In the genomic region with DNA sequence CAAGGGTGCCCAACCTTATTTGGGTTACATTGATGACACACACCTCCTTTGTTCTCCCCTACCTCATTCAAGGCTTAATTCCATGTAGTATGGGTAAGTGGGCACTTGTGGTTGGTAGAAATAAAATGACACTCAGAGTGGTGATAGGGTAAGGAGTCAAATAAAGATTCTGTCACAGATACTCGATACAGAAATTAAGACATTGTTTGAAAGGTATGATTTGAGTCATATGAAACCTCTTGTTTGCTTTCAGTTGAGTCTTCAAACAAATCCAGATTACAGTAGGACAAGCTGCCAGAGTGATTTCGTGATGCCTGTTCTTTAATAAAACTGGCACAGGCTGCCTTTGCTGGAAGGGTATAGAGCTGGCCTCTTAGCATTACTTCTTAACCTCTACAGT, we compare ENCODE assay signal across 21 cellular contexts.
DNase-seq lines count a peak whose midpoint lies in the region; ATAC-seq and TF ChIP-seq lines count a peak whose summit lies in the region.
"Had no signal": no experiment of that assay in that cellular context is flagged by ENCODE, and none has a peak within 500 bp of the region (broad histone marks: within the 10 kb centered on the region; RNA-seq: fewer than 3 reads in every experiment).

No MANE protein-coding gene starts in this region.

- no peak for TF ChIP-seq CTCF in lower lobe of right lung (IDR thresholded peaks at IDR 0.05)

- H3K27me3 ChIP-seq in lower lobe of right lung (ENCODE audit: low read depth): no peaks in the 10 kb centered on the region
- H3K27me3 ChIP-seq: brain microvascular endothelial cell, esophagus muscularis mucosa, gastroesophageal sphincter had no signal

- H3K9me3 Mint-ChIP-seq in activated T-cell treated with anti-CD3 and anti-CD28 coated beads, Interleukin-2, amount 50 U/mL, for 4 hours: no peaks in the 10 kb centered on the region
- H3K9me3 Mint-ChIP-seq: effector memory CD8-positive, alpha-beta T cell; type B pancreatic cell had no signal

- intact Hi-C loops in lower lobe of right lung (cut with DNase I): no loop called here

- no peaks in the 10 kb centered on the region for H3K9me3 ChIP-seq in lower lobe of right lung
- H3K9me3 ChIP-seq: esophagus muscularis mucosa, gastroesophageal sphincter, neutrophil had no signal

- no peaks in the 10 kb centered on the region for H3K36me3 ChIP-seq in lower lobe of right lung
- H3K36me3 ChIP-seq: brain microvascular endothelial cell, esophagus muscularis mucosa, gastroesophageal sphincter, neutrophil had no signal

- no peak overlapping the region for H3K27ac ChIP-seq in lower lobe of right lung
- H3K27ac ChIP-seq: brain microvascular endothelial cell, esophagus muscularis mucosa, gastroesophageal sphincter, neutrophil had no signal

- peak; percentile 95 for ATAC-seq in activated T-cell treated with anti-CD3 and anti-CD28 coated beads, Interleukin-2, amount 50 U/mL, for 4 hours
- ATAC-seq in GM19395 (IDR thresholded peaks at IDR 0.05; ENCODE audit: unreplicated experiment) (peak; percentile 69), lower lobe of right lung (peak; percentile 30 to 58), HG03097 (IDR thresholded peaks at IDR 0.05; ENCODE audit: low FRiP score, unreplicated experiment) (no peak), GM21515 (IDR thresholded peaks at IDR 0.05; ENCODE audit: unreplicated experiment) (no peak)
- ATAC-seq: effector memory CD8-positive, alpha-beta T cell; gastroesophageal sphincter; K562 had no signal

- H3K4me1 ChIP-seq in lower lobe of right lung: no peaks in the 10 kb centered on the region
- H3K4me1 ChIP-seq: esophagus muscularis mucosa, gastroesophageal sphincter had no signal

- H3K4me3 ChIP-seq in lower lobe of right lung: no peak overlapping the region
- H3K4me3 ChIP-seq: esophagus muscularis mucosa, gastroesophageal sphincter, K562, smooth muscle cell had no signal

- H3K4me1 Mint-ChIP-seq in activated T-cell treated with anti-CD3 and anti-CD28 coated beads, Interleukin-2, amount 50 U/mL, for 4 hours (ENCODE audit: low read depth): peaks cover 3% of the 10 kb centered on the region

- DNase-seq in activated T-cell treated with anti-CD3 and anti-CD28 coated beads, Interleukin-2, amount 50 U/mL, for 4 hours: no peak
- DNase-seq in activated T-cell treated with anti-CD3 and anti-CD28 coated beads, Interleukin-2, amount 50 U/mL, for 1 hour: no peak
- DNase-seq in NCI-H2029 (lab: John Stamatoyannopoulos, UW) (peak; percentile 81), lower lobe of right lung (no peak), NCI-H510A treated with DMSO at 0.1 percent for 48 hours (lab: John Stamatoyannopoulos, UW) (no peak)
- DNase-seq: activated CD4-positive, alpha-beta T cell treated with anti-CD3 and anti-CD28 coated beads, Interleukin-2, amount 50 U/mL, for 1 hour; brain microvascular endothelial cell; effector memory CD8-positive, alpha-beta T cell; islet precursor cell; MV-4-11; SHP77; stimulated activated CD4-positive, alpha-beta T cell treated with anti-CD3 and anti-CD28 coated beads, Interleukin-4, amount 100 ng/mL, for 1 hour had no signal

- no peaks in the 10 kb centered on the region for H3K27me3 Mint-ChIP-seq in activated T-cell treated with anti-CD3 and anti-CD28 coated beads, Interleukin-2, amount 50 U/mL, for 4 hours (ENCODE audit: low read depth)

- no peak overlapping the region for H3K4me3 Mint-ChIP-seq in activated T-cell treated with anti-CD3 and anti-CD28 coated beads, Interleukin-2, amount 50 U/mL, for 4 hours
- H3K4me3 Mint-ChIP-seq: effector memory CD8-positive, alpha-beta T cell; type B pancreatic cell had no signal

- peaks cover 9% of the 10 kb centered on the region for H3K36me3 Mint-ChIP-seq in activated T-cell treated with anti-CD3 and anti-CD28 coated beads, Interleukin-2, amount 50 U/mL, for 4 hours (ENCODE audit: insufficient read depth)
- H3K36me3 Mint-ChIP-seq: type B pancreatic cell had no signal

Comparison
In these comparisons a context has a peak if more than half of its experiments do, and no peak if none do; other contexts are left out.
1. ATAC-seq: peak in activated T-cell treated with anti-CD3 and anti-CD28 coated beads, Interleukin-2, amount 50 U/mL, for 4 hours (2 of 2), GM19395 (single experiment) and lower lobe of right lung (2 of 2); none in HG03097 (single experiment) and GM21515 (single experiment).